In genomic region chr6:52595796-52596130, GRCh38 we compare ENCODE assay signal across 9 cellular contexts. TPM values are rescaled to one million over a fixed set of nuclear protein-coding genes. Genes with fewer than 3 reads are reported as not detected.
DNase-seq lines count a peak whose midpoint lies in the region; ATAC-seq and TF ChIP-seq lines count a peak whose summit lies in the region.
"Had no signal": no experiment of that assay in that cellular context is flagged by ENCODE, and none has a peak within 500 bp of the region (broad histone marks: within the 10 kb centered on the region; RNA-seq: fewer than 3 reads in every experiment).

No MANE protein-coding gene starts in this region.

- peak; percentile 29 for DNase-seq in NCI-H1092 (lab: John Stamatoyannopoulos, UW)
- DNase-seq in mesothelial cell of epicardium (ENCODE audit: low spot score in 2 of 2, unreplicated experiment in 2 of 2), result no peak
- no peak for DNase-seq in activated effector memory CD4-positive, alpha-beta T cell treated with anti-CD3 and anti-CD28 coated beads, Interleukin-2, amount 50 U/mL, for 16 hours
- DNase-seq in A673 (ENCODE audit: low spot score), result no peak
- DNase-seq in activated naive CD4-positive, alpha-beta T cell (lab: John Stamatoyannopoulos, UW), result no peak
- DNase-seq in COLO668 (lab: John Stamatoyannopoulos, UW; ENCODE audit: unreplicated experiment), result no peak

- POLR2A ChIA-PET in A673 (lab: Charles Lee; ENCODE audit: low non-redundant PET), result no interaction called here

- peak overlapping the region; percentile 90 for H3K27ac Mint-ChIP-seq in mesothelial cell of epicardium

- intact Hi-C loops in A673 (cut with micrococcal nuclease; ENCODE audit: unreplicated experiment), result no loop called here

- CTCF ChIA-PET in A673 (lab: Charles Lee), result no interaction called here

- no peaks in the 10 kb centered on the region for H3K9me3 Mint-ChIP-seq in mesothelial cell of epicardium

- H3K9me3 ChIP-seq in A673 (ENCODE audit: low read depth, low read length, poor library complexity, severe bottlenecking), result no peaks in the 10 kb centered on the region

- ATAC-seq in GM21786 (IDR thresholded peaks at IDR 0.05; ENCODE audit: unreplicated experiment), result peak; percentile 67

- peaks cover 20% of the 10 kb centered on the region for H3K4me1 ChIP-seq in A673 (ENCODE audit: insufficient read depth, low read length, poor library complexity, severe bottlenecking)

- no peak overlapping the region for H3K4me3 Mint-ChIP-seq in mesothelial cell of epicardium

- no peak overlapping the region for H3K4me3 ChIP-seq in A673 (ENCODE audit: low read depth, low read length, poor library complexity, severe bottlenecking)

- no peak overlapping the region for H3K27ac ChIP-seq in A673 (ENCODE audit: low read depth, low read length, poor library complexity, severe bottlenecking)
- H3K27ac ChIP-seq: HL-60 had no signal

- no peaks in the 10 kb centered on the region for H3K27me3 Mint-ChIP-seq in mesothelial cell of epicardium (ENCODE audit: low read depth)

- BruUV-seq in A673 (replicated peaks; lab: Mats Ljungman, UMichigan), result no TSS peak

- TF ChIP-seq CTCF in GM12874 (IDR thresholded peaks at IDR 0.05; ENCODE audit: insufficient read depth, low read depth, low read length), result 0 out of 2 replicates have a peak, but pooled peaks have one; percentile 1
- TF ChIP-seq CTCF in mesothelial cell of epicardium (IDR thresholded peaks at IDR 0.05; ENCODE audit: unreplicated experiment), result no peak
- TF ChIP-seq CTCF in A673 (conservative IDR thresholded peaks at IDR 0.05; ENCODE audit: low read depth, low read length), result no peak

- peaks cover 30% of the 10 kb centered on the region for H3K4me1 Mint-ChIP-seq in mesothelial cell of epicardium

- H3K36me3 ChIP-seq in A673 (ENCODE audit: insufficient read depth, low read length, poor library complexity, severe bottlenecking), result no peaks in the 10 kb centered on the region

- H3K36me3 Mint-ChIP-seq in mesothelial cell of epicardium, result no peaks in the 10 kb centered on the region

- H3K27me3 ChIP-seq in A673 (replicated peaks; ENCODE audit: insufficient read depth, low read depth, low read length, poor library complexity), result no peaks in the 10 kb centered on the region

RNA-seq across cellular contexts. Expression of gene TRAM2, which starts 18.9 kb away (rescaled TPM):
- total RNA-seq in mesothelial cell of epicardium, result 21.7 to 22.1 TPM (median 21.8 TPM) in 3 replicates
- total RNA-seq in A673 (2021), result 20.9 and 21.9 TPM in 2 replicates
